ENCODE assay signal across 8 cellular contexts in the genomic region with DNA sequence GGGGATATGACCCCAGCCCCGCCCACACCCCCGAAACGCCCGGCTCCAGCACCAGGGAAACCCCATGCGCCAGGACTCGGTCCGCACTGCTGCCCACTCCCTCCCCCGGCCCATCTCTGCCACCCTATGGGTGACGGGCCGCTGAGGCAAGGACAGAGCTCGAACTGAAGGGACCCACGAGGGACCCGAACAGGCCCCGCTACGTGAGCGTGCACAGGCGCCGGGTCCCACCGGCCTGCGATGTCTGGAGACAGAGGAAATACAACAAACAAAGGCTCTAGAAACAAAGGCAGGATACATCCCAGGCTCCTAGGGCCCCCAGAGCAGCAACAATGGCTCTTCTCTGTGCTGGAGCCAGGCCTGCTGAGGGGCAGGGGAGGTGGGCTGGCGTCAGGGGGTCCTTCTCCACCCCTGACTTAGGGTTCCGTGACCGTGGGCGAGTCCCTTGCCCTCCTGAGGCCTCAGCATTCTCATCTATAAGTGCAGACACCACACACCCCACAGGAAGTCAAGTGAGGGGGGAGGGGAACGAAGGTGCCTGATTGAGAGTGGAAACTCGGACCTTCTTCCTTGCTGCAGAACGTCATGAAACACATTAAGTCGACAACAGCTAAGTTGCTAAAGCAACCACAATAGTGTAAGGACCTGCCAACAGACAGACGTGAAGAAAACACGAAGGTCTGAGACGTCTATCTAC. TPM values are rescaled to one million over a fixed set of nuclear protein-coding genes. Genes with fewer than 3 reads are reported as not detected.
DNase-seq lines count a peak whose midpoint lies in the region; ATAC-seq and TF ChIP-seq lines count a peak whose summit lies in the region.

No MANE protein-coding gene starts in this region.

- H3K4me3 Mint-ChIP-seq in immature natural killer cell, result peak overlapping the region; percentile 98 to 100 (median 98)

- peaks cover 18 to 23% (median 21%) of the 10 kb centered on the region in 3 donors for H3K36me3 Mint-ChIP-seq in immature natural killer cell

- peaks cover 29 to 44% (median 35%) of the 10 kb centered on the region in 3 donors for H3K27me3 Mint-ChIP-seq in immature natural killer cell (ENCODE audit: low read depth in 3 of 3)

- H3K9me3 Mint-ChIP-seq in immature natural killer cell, result peaks cover 0 to 7% (median 3%) of the 10 kb centered on the region in 6 donors

- ATAC-seq in GM21576 (IDR thresholded peaks at IDR 0.05; ENCODE audit: unreplicated experiment), result no peak

- H3K27ac Mint-ChIP-seq in immature natural killer cell, result peak overlapping the region; percentile 99 to 100 (median 100)

- DNase-seq in Jurkat, Clone E6-1 (ENCODE audit: low read depth, low spot score), result peak; percentile 56
- peak; percentile 78 to 80 for DNase-seq in activated T-cell treated with anti-CD3 and anti-CD28 coated beads, Interleukin-2, amount 50 U/mL, for 48 hours
- DNase-seq in immature natural killer cell (peak; percentile 94 to 96 (median 96)), foreskin fibroblast (no peak), cortex of kidney (lab: John Stamatoyannopoulos, UW) (no peak), OCI-M2 (lab: John Stamatoyannopoulos, UW; ENCODE audit: unreplicated experiment) (no peak)
- peak; percentile 46 for DNase-seq in stimulated activated CD8-positive, alpha-beta memory T cell treated with anti-CD3 and anti-CD28 coated beads, Interleukin-15, amount 100 ng/mL, for 1 hour (ENCODE audit: low read depth)

- H3K4me3 ChIP-seq in Jurkat, Clone E6-1 (ENCODE audit: low read length), result peak overlapping the region; percentile 36
- peak overlapping the region in 1 of 2 donors; percentile 2 for H3K4me3 ChIP-seq in foreskin fibroblast (ENCODE audit: low read depth in 1 of 2, low read length in 2 of 2)

- peaks cover 30 to 47% of the 10 kb centered on the region in 2 donors for H3K4me1 Mint-ChIP-seq in immature natural killer cell

- no peak for TF ChIP-seq CTCF in foreskin fibroblast (IDR thresholded peaks at IDR 0.05; ENCODE audit: low read depth, low read length)

RNA-seq across cellular contexts. Expression of a gene that starts 3.1 kb away (rescaled TPM):
- 78.0 TPM for polyA plus RNA-seq in Jurkat, Clone E6-1 (2012; ENCODE audit: insufficient read depth, insufficient read length)
- polyA plus RNA-seq in immature natural killer cell, result 100 to 1,000 TPM; 652 to 783 (median 741) TPM

RNA-seq across cellular contexts. Expression of a gene that starts 18.9 kb away (rescaled TPM):
- 17.6 TPM for polyA plus RNA-seq in Jurkat, Clone E6-1 (2012; ENCODE audit: insufficient read depth, insufficient read length)
- polyA plus RNA-seq in immature natural killer cell, result under 1 TPM; 0.12 to 0.55 (median 0.49) TPM

RNA-seq across cellular contexts. Expression of a gene that starts 23.0 kb away (rescaled TPM):
- 3.6 TPM for polyA plus RNA-seq in Jurkat, Clone E6-1 (2012; ENCODE audit: insufficient read depth, insufficient read length)
- polyA plus RNA-seq in immature natural killer cell, result 10 to 100 TPM in 1 of 3 donors, 1 to 10 TPM in 2; 2.1 to 10.0 (median 4.3) TPM

RNA-seq across cellular contexts. Expression of a gene that starts 23.0 kb away (rescaled TPM):
- 33.1 TPM for polyA plus RNA-seq in Jurkat, Clone E6-1 (2012; ENCODE audit: insufficient read depth, insufficient read length)
- polyA plus RNA-seq in immature natural killer cell, result 10 to 100 TPM in 2 of 3 donors, 1 to 10 TPM in 1; 7.6 to 31.9 (median 22.6) TPM

RNA-seq across cellular contexts. Expression of a gene that starts 34.0 kb away (rescaled TPM):
- polyA plus RNA-seq in Jurkat, Clone E6-1 (2012; ENCODE audit: insufficient read depth, insufficient read length), result 27.1 TPM
- polyA plus RNA-seq in immature natural killer cell, result 10 to 100 TPM in 1 of 3 donors, 1 to 10 TPM in 1, under 1 TPM in 1; 0.63 to 13.0 (median 4.5) TPM

Comparison
In these comparisons a context has a peak if more than half of its experiments do, and no peak if none do; other contexts are left out.
1. DNase-seq: peak in Jurkat, Clone E6-1 (single experiment), activated T-cell treated with anti-CD3 and anti-CD28 coated beads, Interleukin-2, amount 50 U/mL, for 48 hours (2 of 2), immature natural killer cell (3 of 3) and stimulated activated CD8-positive, alpha-beta memory T cell treated with anti-CD3 and anti-CD28 coated beads, Interleukin-15, amount 100 ng/mL, for 1 hour (single experiment); none in foreskin fibroblast (0 of 2), cortex of kidney (single experiment) and OCI-M2 (single experiment).